In genomic region chr14:76050797-76051392, GRCh38 we compare ENCODE assay signal across 8 cellular contexts.
DNase-seq lines count a peak whose midpoint lies in the region; ATAC-seq lines count a peak whose summit lies in the region.

No MANE protein-coding gene starts in this region.

- H2BK120ac ChIP-seq in trophoblast cell (ENCODE audit: insufficient read depth, low read length, poor library complexity), result no peak overlapping the region

- no CpG with 5 or more reads among the region's 3 CpGs for WGBS in trophoblast cell (ENCODE audit: extremely low coverage, insufficient coverage, insufficient read length)

- H4K8ac ChIP-seq in trophoblast cell (ENCODE audit: low read depth, low read length), result no peak overlapping the region

- no peaks in the 10 kb centered on the region for H3K4me1 ChIP-seq in trophoblast cell (ENCODE audit: control insufficient read depth in 1 of 2, insufficient read depth in 2 of 2, low read length in 2 of 2)

- no peaks in the 10 kb centered on the region for H3K9me3 ChIP-seq in trophoblast cell (ENCODE audit: insufficient read depth, low read depth, low read length)

- no peak overlapping the region for H4K91ac ChIP-seq in trophoblast cell (ENCODE audit: low read depth, low read length)

- peak; percentile 51 for DNase-seq in DMS53 treated with DMSO at 0.1 percent for 48 hours (lab: John Stamatoyannopoulos, UW; ENCODE audit: unreplicated experiment)
- peak; percentile 77 for DNase-seq in KBM-7
- peak; percentile 57 for DNase-seq in RPMI8226
- DNase-seq in activated naive CD4-positive, alpha-beta T cell treated with Interleukin-2 at 50 U/mL for 16 hours, result peak; percentile 48
- DNase-seq in germinal center (ENCODE audit: low spot score), result peak; percentile 50
- peak; percentile 62 to 89 for DNase-seq in trophoblast cell

- H2BK12ac ChIP-seq in trophoblast cell (ENCODE audit: low read length), result no peak overlapping the region

- H3K79me1 ChIP-seq in trophoblast cell (ENCODE audit: low read length), result no peaks in the 10 kb centered on the region

- H3K79me2 ChIP-seq in trophoblast cell (ENCODE audit: control insufficient read depth, insufficient read depth, low read length, poor library complexity), result no peaks in the 10 kb centered on the region

- no peak overlapping the region for H3K18ac ChIP-seq in trophoblast cell (ENCODE audit: low read length)

- no peak overlapping the region for H3K9ac ChIP-seq in trophoblast cell (ENCODE audit: low read length)

- H3K14ac ChIP-seq in trophoblast cell (ENCODE audit: low read length), result no peak overlapping the region

- H2BK5ac ChIP-seq in trophoblast cell (ENCODE audit: low read depth, low read length, poor library complexity), result no peak overlapping the region

- no peak overlapping the region for H3K23ac ChIP-seq in trophoblast cell (ENCODE audit: low read length)

- no peak overlapping the region for H3K4ac ChIP-seq in trophoblast cell (ENCODE audit: low read depth, low read length)

- in situ Hi-C loops in KBM-7 (cut with MboI; ENCODE audit: low pct_unique_long_range_greater_than_20kb, low sequenced_read_pairs), result no loop called here

- no peak overlapping the region for H3K27ac ChIP-seq in trophoblast cell (ENCODE audit: low read depth, low read length)

- no peak overlapping the region for H4K12ac ChIP-seq in trophoblast cell (ENCODE audit: low read depth, low read length)

- no peak overlapping the region for H3K4me3 ChIP-seq in trophoblast cell (ENCODE audit: low read depth, low read length)

- H3K4me2 ChIP-seq in trophoblast cell (ENCODE audit: low read length), result no peak overlapping the region

- ATAC-seq in HG03039 (IDR thresholded peaks at IDR 0.05; ENCODE audit: unreplicated experiment), result no peak
- no peak for ATAC-seq in GM21367 (IDR thresholded peaks at IDR 0.05; ENCODE audit: unreplicated experiment)

- no peak overlapping the region for H2AK5ac ChIP-seq in trophoblast cell (ENCODE audit: low read length)

- H3K36me3 ChIP-seq in trophoblast cell (ENCODE audit: control insufficient read depth in 1 of 2, insufficient read depth in 2 of 2, low read length in 2 of 2), result no peaks in the 10 kb centered on the region

- H3K27me3 ChIP-seq in trophoblast cell (ENCODE audit: insufficient read depth, low read length), result no peaks in the 10 kb centered on the region

- no peak overlapping the region for H2AFZ ChIP-seq in trophoblast cell (ENCODE audit: insufficient read depth, low read length, poor library complexity)
